Comparison of ENCODE assay signal across 15 cellular contexts in the genomic region with DNA sequence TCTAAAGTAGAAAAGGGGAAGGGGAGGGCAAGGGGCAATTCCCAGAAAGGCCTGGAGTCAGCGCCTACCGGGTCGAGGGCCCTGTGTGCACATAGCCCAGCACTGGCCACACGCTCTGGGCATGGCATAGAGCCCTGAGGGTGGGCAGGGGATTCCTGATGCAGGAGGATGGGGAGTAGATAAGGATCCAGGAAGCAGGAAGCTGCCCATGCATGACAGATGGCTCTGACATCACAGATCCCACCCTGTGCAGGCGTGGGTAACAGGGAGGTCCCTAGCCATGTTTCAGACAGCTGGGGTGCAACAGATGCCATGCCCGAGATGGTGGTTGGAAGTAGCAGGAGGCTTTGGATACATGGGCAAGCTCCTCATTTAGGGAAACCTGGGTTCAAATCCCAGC.
"Had no signal": no experiment of that assay in that cellular context is flagged by ENCODE, and none has a peak within 500 bp of the region (broad histone marks: within the 10 kb centered on the region; RNA-seq: fewer than 3 reads in every experiment).

No MANE protein-coding gene starts in this region.

- H3K36me3 ChIP-seq: upper lobe of left lung had no signal

- H3K4me3 ChIP-seq: coronary artery, upper lobe of left lung had no signal

- ATAC-seq: activated T-helper 17 cell treated with anti-CD3 and anti-CD28 coated beads, Interleukin-2, amount 50 U/mL, for 72 hours; left cardiac atrium; stimulated activated naive CD8-positive, alpha-beta T cell treated with anti-CD3 and anti-CD28 coated beads, Interleukin-15, Interleukin-2, amounts not matched to agents 100 U/mL and 50 U/mL, for 24 hours had no signal

- H3K27ac ChIP-seq: coronary artery, upper lobe of left lung, VCaP had no signal

- H3K4me1 Mint-ChIP-seq: activated T-helper 17 cell treated with anti-CD3 and anti-CD28 coated beads, Interleukin-2, amount 50 U/mL, for 72 hours had no signal

- H3K27ac Mint-ChIP-seq: activated naive CD4-positive, alpha-beta T cell treated with anti-CD3 and anti-CD28 coated beads for 36 hours; activated T-helper 17 cell treated with anti-CD3 and anti-CD28 coated beads, Interleukin-2, amount 50 U/mL, for 72 hours; nephron had no signal

- H3K4me1 ChIP-seq: upper lobe of left lung had no signal

- H3K4me3 Mint-ChIP-seq: activated naive CD4-positive, alpha-beta T cell treated with anti-CD3 and anti-CD28 coated beads for 36 hours; activated T-helper 17 cell treated with anti-CD3 and anti-CD28 coated beads, Interleukin-2, amount 50 U/mL, for 72 hours; nephron had no signal

- H3K27me3 ChIP-seq: upper lobe of left lung had no signal

- DNase-seq: activated CD4-positive, alpha-beta T cell treated with anti-CD3 and anti-CD28 coated beads for 48 hours; activated naive CD4-positive, alpha-beta T cell treated with anti-CD3 and anti-CD28 coated beads for 36 hours; activated T-cell treated with anti-CD3 and anti-CD28 coated beads for 4 hours; caudate nucleus; effector memory CD4-positive, alpha-beta T cell; left cardiac atrium; stimulated activated CD4-positive, alpha-beta T cell treated with anti-CD3 and anti-CD28 coated beads, Interleukin-12 subunit alpha, Interleukin-12 subunit beta, amount 100 ng/mL, for 4 hours; stimulated activated CD4-positive, alpha-beta T cell treated with anti-CD3 and anti-CD28 coated beads, Interleukin-2, amount 100 ng/mL, for 48 hours; stimulated activated naive CD8-positive, alpha-beta T cell treated with anti-CD3 and anti-CD28 coated beads, Interleukin-15, Interleukin-2, amounts not matched to agents 100 U/mL and 50 U/mL, for 24 hours; T1000; upper lobe of left lung had no signal
